15 cellular contexts compared by ENCODE assay signal in genomic region chr4:86452323-86452995, GRCh38.
DNase-seq lines count a peak whose midpoint lies in the region; ATAC-seq, FAIRE-seq and TF ChIP-seq lines count a peak whose summit lies in the region.
"Had no signal": no experiment of that assay in that cellular context is flagged by ENCODE, and none has a peak within 500 bp of the region (broad histone marks: within the 10 kb centered on the region; RNA-seq: fewer than 3 reads in every experiment).

No MANE protein-coding gene starts in this region.

- CTCF ChIA-PET in GM12878 (lab: Yijun Ruan, JAX), result no interaction called here

- H3K9me3 Mint-ChIP-seq in natural killer cell treated with Interleukin-12 subunit alpha and Interleukin-12 subunit beta and Interleukin-15 and Interleukin-18, amount 100 ng/mL, for 72 hours, result peaks cover 4% of the 10 kb centered on the region
- H3K9me3 Mint-ChIP-seq: stimulated activated naive B cell treated with anti-CD40 and anti-IgM and Interleukin-4, amounts not matched to agents 10 μg/mL and 1 μg/mL and 100 μg/mL, for 72 hours had no signal

- intact Hi-C loops in GM12878 (cut with micrococcal nuclease; ENCODE audit: unreplicated experiment), result no loop called here

- ATAC-seq in GM12878, result no peak
- no peak for ATAC-seq in natural killer cell treated with Interleukin-12 subunit alpha and Interleukin-12 subunit beta and Interleukin-15 and Interleukin-18, amount 100 ng/mL, for 72 hours
- ATAC-seq: stimulated activated naive B cell treated with anti-CD40 and anti-IgM and Interleukin-4, amounts not matched to agents 10 μg/mL and 1 μg/mL and 100 μg/mL, for 72 hours had no signal

- no peaks in the 10 kb centered on the region for H3K4me1 Mint-ChIP-seq in natural killer cell treated with Interleukin-12 subunit alpha and Interleukin-12 subunit beta and Interleukin-15 and Interleukin-18, amount 100 ng/mL, for 72 hours (ENCODE audit: low read depth in 2 of 2)

- H3K4me1 ChIP-seq in GM12878 (ENCODE audit: control insufficient read depth, insufficient read depth, low read length) (no peaks in the 10 kb centered on the region), skeletal muscle tissue (ENCODE audit: control insufficient read depth in 3 of 3, insufficient read depth in 3 of 3, low read length in 3 of 3) (no peaks in the 10 kb centered on the region)
- H3K4me1 ChIP-seq: left lung had no signal

- peaks cover 4% of the 10 kb centered on the region for H3K36me3 Mint-ChIP-seq in natural killer cell treated with Interleukin-12 subunit alpha and Interleukin-12 subunit beta and Interleukin-15 and Interleukin-18, amount 100 ng/mL, for 72 hours
- H3K36me3 Mint-ChIP-seq: stimulated activated naive B cell treated with anti-CD40 and anti-IgM and Interleukin-4, amounts not matched to agents 10 μg/mL and 1 μg/mL and 100 μg/mL, for 72 hours had no signal

- SMC1A ChIA-PET in GM12878 (lab: Charles Lee; ENCODE audit: uncharacterized antibody, unreplicated experiment), result interaction anchor here (0.7 to 1.0 kb wide), 3 partner anchors 9 to 19 kb away, joined by 3 to 5 read pairs (median 3); no protein-coding TSS in a partner anchor

- H3K9me3 ChIP-seq in GM12878 (replicated peaks; ENCODE audit: control insufficient read depth, insufficient read depth, low read length) (no peaks in the 10 kb centered on the region), skeletal muscle tissue (ENCODE audit: control insufficient read depth in 3 of 3, low read length in 3 of 3) (no peaks in the 10 kb centered on the region)
- H3K9me3 ChIP-seq: left lung had no signal

- peak; percentile 27 for FAIRE-seq in GM12878 (lab: Jason Lieb, UNC)
- FAIRE-seq in GM12892 (lab: Jason Lieb, UNC), result no peak
- FAIRE-seq: endometrium, TTC549 had no signal

- no peak overlapping the region for H3K4me3 Mint-ChIP-seq in natural killer cell treated with Interleukin-12 subunit alpha and Interleukin-12 subunit beta and Interleukin-15 and Interleukin-18, amount 100 ng/mL, for 72 hours
- H3K4me3 Mint-ChIP-seq: stimulated activated naive B cell treated with anti-CD40 and anti-IgM and Interleukin-4, amounts not matched to agents 10 μg/mL and 1 μg/mL and 100 μg/mL, for 72 hours had no signal

- H3K27ac ChIP-seq in GM12878 (ENCODE audit: control insufficient read depth, insufficient read depth) (no peak overlapping the region), skeletal muscle tissue (ENCODE audit: low read depth, low read length) (no peak overlapping the region)

- TF ChIP-seq CTCF in GM12878 (IDR thresholded peaks at IDR 0.05 in 2 of 3, conservative IDR thresholded peaks at IDR 0.05 in 1 of 3; ENCODE audit: control insufficient read depth in 2 of 3, extremely low read depth in 1 of 3, insufficient read depth in 1 of 3, low read depth in 3 of 3, low read length in 3 of 3), result no peak

- no peaks in the 10 kb centered on the region for H3K79me2 ChIP-seq in GM12878 (ENCODE audit: control insufficient read depth, insufficient read depth, low read length)

- H3K4me2 ChIP-seq in GM12878 (ENCODE audit: control insufficient read depth, insufficient read depth), result no peak overlapping the region
- H3K4me2 ChIP-seq: smooth muscle cell had no signal

- H3K9ac ChIP-seq in GM12878 (ENCODE audit: control insufficient read depth, insufficient read depth, low read length) (no peak overlapping the region), skeletal muscle tissue (ENCODE audit: low read depth in 1 of 3, low read length in 3 of 3) (peak overlapping the region in 2 of 3 donors; percentile 32 to 33)

- POLR2A ChIA-PET in GM12878 (lab: Charles Lee), result interaction anchor here (0.6 kb wide), 1 partner anchor 8 kb away, joined by 3 read pairs; no protein-coding TSS in a partner anchor

- no peak overlapping the region for H2AFZ ChIP-seq in GM12878 (ENCODE audit: control insufficient read depth, low read depth, low read length)

- RAD21 ChIA-PET in GM12878 (lab: Charles Lee; ENCODE audit: unreplicated experiment), result interaction anchor here (1.1 kb wide), 1 partner anchor 9 kb away, joined by 4 read pairs; no protein-coding TSS in a partner anchor

- H3K36me3 ChIP-seq in GM12878 (ENCODE audit: control insufficient read depth in 2 of 2, insufficient read depth in 2 of 2, low read length in 1 of 2) (no peaks in the 10 kb centered on the region), skeletal muscle tissue (ENCODE audit: control insufficient read depth in 3 of 3, insufficient read depth in 3 of 3, low read length in 3 of 3) (no peaks in the 10 kb centered on the region)
- H3K36me3 ChIP-seq: left lung had no signal

- H3K27me3 ChIP-seq in GM12878 (replicated peaks in 1 of 2; ENCODE audit: control insufficient read depth in 2 of 2, insufficient read depth in 2 of 2, low read length in 1 of 2), result no peaks in the 10 kb centered on the region
- H3K27me3 ChIP-seq in skeletal muscle tissue (ENCODE audit: control insufficient read depth in 3 of 3, insufficient read depth in 3 of 3, low read length in 3 of 3), result peaks cover 0 to 3% (median 0%) of the 10 kb centered on the region in 3 donors
- H3K27me3 ChIP-seq: left lung had no signal

- H3K27ac Mint-ChIP-seq in natural killer cell treated with Interleukin-12 subunit alpha and Interleukin-12 subunit beta and Interleukin-15 and Interleukin-18, amount 100 ng/mL, for 72 hours, result no peak overlapping the region
- H3K27ac Mint-ChIP-seq: stimulated activated naive B cell treated with anti-CD40 and anti-IgM and Interleukin-4, amounts not matched to agents 10 μg/mL and 1 μg/mL and 100 μg/mL, for 72 hours had no signal

- in situ Hi-C loops in GM12878 (cut with MboI) (no loop called here), KBM-7 (cut with MboI; ENCODE audit: low pct_unique_long_range_greater_than_20kb, low sequenced_read_pairs) (no loop called here)

- peaks cover 8 to 13% of the 10 kb centered on the region in 2 donors for H3K27me3 Mint-ChIP-seq in natural killer cell treated with Interleukin-12 subunit alpha and Interleukin-12 subunit beta and Interleukin-15 and Interleukin-18, amount 100 ng/mL, for 72 hours

- no peaks in the 10 kb centered on the region for H4K20me1 ChIP-seq in GM12878 (ENCODE audit: control insufficient read depth, insufficient read depth)

- TF ChIP-seq POLR2A in GM12878 (IDR thresholded peaks at IDR 0.05; ENCODE audit: low read depth, low read length) (no peak), GM12892 (IDR thresholded peaks at IDR 0.05; ENCODE audit: low read depth, low read length) (no peak)

- DNase-seq in HCEC 1CT, result peak; percentile 34
- DNase-seq in GM12878 (ENCODE audit: low read depth, low spot score), result no peak
- peak; percentile 13 for DNase-seq in iris pigment epithelial cell (ENCODE audit: low read depth)
- DNase-seq in natural killer cell treated with Interleukin-12 subunit alpha and Interleukin-12 subunit beta and Interleukin-15 and Interleukin-18, amount 100 ng/mL, for 72 hours (ENCODE audit: low spot score), result no peak
- DNase-seq in GM12892 (ENCODE audit: insufficient read length), result no peak
- no peak for DNase-seq in KBM-7
- no peak for DNase-seq in NOMO-1 (lab: John Stamatoyannopoulos, UW; ENCODE audit: unreplicated experiment in 2 of 2)
- DNase-seq: activated effector memory CD4-positive, alpha-beta T cell treated with Interleukin-2 at 50 U/mL for 16 hours; KG1; left lung; stimulated activated naive B cell treated with anti-CD40 and anti-IgM and Interleukin-4, amounts not matched to agents 10 μg/mL and 1 μg/mL and 100 μg/mL, for 72 hours had no signal

- BruUV-seq in GM12878 (replicated peaks; lab: Mats Ljungman, UMichigan), result no TSS peak

- TF ChIP-seq RAD21 in GM12878 (IDR thresholded peaks at IDR 0.05; ENCODE audit: insufficient read depth, low read depth, low read length), result no peak

- 50% methylated on average over 13 of the region's 13 CpGs for WGBS in GM12878 (ENCODE audit: insufficient coverage, insufficient replicate concordance, low lambda C conversion rate, missing lambda C conversion rate)

- H3K4me3 ChIP-seq in GM12878, result no peak overlapping the region
- H3K4me3 ChIP-seq in skeletal muscle tissue (ENCODE audit: low read length in 3 of 3), result peak overlapping the region; percentile 6 to 35 (median 14)
- H3K4me3 ChIP-seq: smooth muscle cell had no signal

- no peak for TF ChIP-seq EP300 in GM12878 (IDR thresholded peaks at IDR 0.05; ENCODE audit: borderline replicate concordance in 1 of 2, control insufficient read depth in 1 of 2, low read depth in 2 of 2, low read length in 2 of 2)

TF ChIP-seq in GM12878, 131 proteins besides CTCF, POLR2A, EP300 and RAD21:
- TF ChIP-seq SKIL (IDR thresholded peaks at IDR 0.05; ENCODE audit: low read depth, poor library complexity, severe bottlenecking) (no peak), MXI1 (IDR thresholded peaks at IDR 0.05; ENCODE audit: low read depth, low read length) (no peak), EED (IDR thresholded peaks at IDR 0.05; ENCODE audit: low read depth) (no peak), ZNF622 (IDR thresholded peaks at IDR 0.05) (no peak), BMI1 (IDR thresholded peaks at IDR 0.05; ENCODE audit: borderline replicate concordance) (no peak), KAT2A (conservative IDR thresholded peaks at IDR 0.05; ENCODE audit: control insufficient read depth, low read depth, low read length) (no peak)

Comparison
In these comparisons a context has a peak if more than half of its experiments do, and no peak if none do; other contexts are left out.
1. DNase-seq: peak in HCEC 1CT (single experiment) and iris pigment epithelial cell (single experiment); none in GM12878 (single experiment), natural killer cell treated with Interleukin-12 subunit alpha and Interleukin-12 subunit beta and Interleukin-15 and Interleukin-18, amount 100 ng/mL, for 72 hours (single experiment), GM12892 (single experiment), KBM-7 (single experiment) and NOMO-1 (0 of 2).